In genomic region chr17:50476545-50477315, GRCh38 we compare ENCODE assay signal across 1 cellular context.
TF ChIP-seq lines count a peak whose summit lies in the region.

No MANE protein-coding gene starts in this region.

TF ChIP-seq in HepG2, 621 proteins besides CTCF, POLR2A, EP300 and RAD21 (continues in another document):
- TF ChIP-seq KAT8 (CRISPR knock-in tag; IDR thresholded peaks at IDR 0.05) (no peak), ZNF160 (CRISPR knock-in tag; IDR thresholded peaks at IDR 0.05) (0 out of 2 replicates have a peak, but pooled peaks have one; percentile 28), ZNF235 (CRISPR knock-in tag; IDR thresholded peaks at IDR 0.05; ENCODE audit: borderline replicate concordance) (no peak), SCMH1 (CRISPR knock-in tag; IDR thresholded peaks at IDR 0.05; ENCODE audit: borderline replicate concordance) (no peak), ZNF460 (CRISPR knock-in tag; IDR thresholded peaks at IDR 0.05; ENCODE audit: borderline replicate concordance) (no peak), ZNF605 (CRISPR knock-in tag; IDR thresholded peaks at IDR 0.05) (no peak), NAIF1 (CRISPR knock-in tag; IDR thresholded peaks at IDR 0.05; ENCODE audit: borderline replicate concordance) (no peak), CBX2 (IDR thresholded peaks at IDR 0.05; ENCODE audit: low read depth, low read length) (no peak), CBX2 (CRISPR knock-in tag; IDR thresholded peaks at IDR 0.05; ENCODE audit: low read depth) (no peak), ZNF101 (CRISPR knock-in tag; IDR thresholded peaks at IDR 0.05; ENCODE audit: borderline replicate concordance, low read depth) (0 out of 2 replicates have a peak, but pooled peaks have one; percentile 13), FOXK2 (IDR thresholded peaks at IDR 0.05) (no peak), ZNF451 (CRISPR knock-in tag; IDR thresholded peaks at IDR 0.05) (no peak), ZNF354B (CRISPR knock-in tag; IDR thresholded peaks at IDR 0.05) (no peak), HNRNPLL (IDR thresholded peaks at IDR 0.05; ENCODE audit: low read depth, low read length, poor library complexity, severe bottlenecking) (no peak), SPEN (CRISPR knock-in tag; IDR thresholded peaks at IDR 0.05; ENCODE audit: low read depth) (peak; percentile 60), SIN3B (IDR thresholded peaks at IDR 0.05; ENCODE audit: low read length) (no peak), RFX3 (CRISPR knock-in tag; IDR thresholded peaks at IDR 0.05) (no peak), AGO1 (IDR thresholded peaks at IDR 0.05; ENCODE audit: low read depth, low read length, poor library complexity, severe bottlenecking) (no peak), PAF1 (CRISPR knock-in tag; IDR thresholded peaks at IDR 0.05) (peak; percentile 67; the same call in 1 of the 2 replicates), JUNB (CRISPR knock-in tag; IDR thresholded peaks at IDR 0.05; ENCODE audit: borderline replicate concordance) (no peak), SSRP1 (CRISPR knock-in tag; IDR thresholded peaks at IDR 0.05) (peak; percentile 59; the same call in 1 of the 2 replicates), ZNF335 (CRISPR knock-in tag; IDR thresholded peaks at IDR 0.05) (0 out of 2 replicates have a peak, but pooled peaks have one; percentile 44), ETV5 (CRISPR knock-in tag; IDR thresholded peaks at IDR 0.05; ENCODE audit: borderline replicate concordance) (peak; percentile 9; the same call in 1 of the 2 replicates), ZNF616 (CRISPR knock-in tag; IDR thresholded peaks at IDR 0.05; ENCODE audit: low read depth) (no peak), SMYD3 (CRISPR knock-in tag; IDR thresholded peaks at IDR 0.05) (no peak), NR2F1 (CRISPR knock-in tag; IDR thresholded peaks at IDR 0.05) (no peak), NR2F6 (IDR thresholded peaks at IDR 0.05) (no peak), NR2F6 (CRISPR knock-in tag; IDR thresholded peaks at IDR 0.05) (peak; percentile 68), ZBTB4 (CRISPR knock-in tag; IDR thresholded peaks at IDR 0.05; ENCODE audit: borderline replicate concordance) (peak; percentile 53; the same call in 1 of the 2 replicates), PRDM15 (CRISPR knock-in tag; IDR thresholded peaks at IDR 0.05) (no peak)
- TF ChIP-seq, protein P1, sequence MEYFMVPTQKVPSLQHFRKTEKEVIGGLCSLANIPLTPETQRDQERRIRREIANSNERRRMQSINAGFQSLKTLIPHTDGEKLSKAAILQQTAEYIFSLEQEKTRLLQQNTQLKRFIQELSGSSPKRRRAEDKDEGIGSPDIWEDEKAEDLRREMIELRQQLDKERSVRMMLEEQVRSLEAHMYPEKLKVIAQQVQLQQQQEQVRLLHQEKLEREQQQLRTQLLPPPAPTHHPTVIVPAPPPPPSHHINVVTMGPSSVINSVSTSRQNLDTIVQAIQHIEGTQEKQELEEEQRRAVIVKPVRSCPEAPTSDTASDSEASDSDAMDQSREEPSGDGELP (IDR thresholded peaks at IDR 0.05; ENCODE audit: borderline replicate concordance, low read depth): peak; percentile 78; the same call in 1 of the 2 replicates
- TF ChIP-seq, protein P2, sequence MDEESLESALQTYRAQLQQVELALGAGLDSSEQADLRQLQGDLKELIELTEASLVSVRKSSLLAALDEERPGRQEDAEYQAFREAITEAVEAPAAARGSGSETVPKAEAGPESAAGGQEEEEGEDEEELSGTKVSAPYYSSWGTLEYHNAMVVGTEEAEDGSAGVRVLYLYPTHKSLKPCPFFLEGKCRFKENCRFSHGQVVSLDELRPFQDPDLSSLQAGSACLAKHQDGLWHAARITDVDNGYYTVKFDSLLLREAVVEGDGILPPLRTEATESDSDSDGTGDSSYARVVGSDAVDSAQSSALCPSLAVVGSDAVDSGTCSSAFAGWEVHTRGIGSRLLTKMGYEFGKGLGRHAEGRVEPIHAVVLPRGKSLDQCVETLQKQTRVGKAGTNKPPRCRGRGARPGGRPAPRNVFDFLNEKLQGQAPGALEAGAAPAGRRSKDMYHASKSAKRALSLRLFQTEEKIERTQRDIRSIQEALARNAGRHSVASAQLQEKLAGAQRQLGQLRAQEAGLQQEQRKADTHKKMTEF (CRISPR knock-in tag; IDR thresholded peaks at IDR 0.05): no peak
- TF ChIP-seq, protein P3, sequence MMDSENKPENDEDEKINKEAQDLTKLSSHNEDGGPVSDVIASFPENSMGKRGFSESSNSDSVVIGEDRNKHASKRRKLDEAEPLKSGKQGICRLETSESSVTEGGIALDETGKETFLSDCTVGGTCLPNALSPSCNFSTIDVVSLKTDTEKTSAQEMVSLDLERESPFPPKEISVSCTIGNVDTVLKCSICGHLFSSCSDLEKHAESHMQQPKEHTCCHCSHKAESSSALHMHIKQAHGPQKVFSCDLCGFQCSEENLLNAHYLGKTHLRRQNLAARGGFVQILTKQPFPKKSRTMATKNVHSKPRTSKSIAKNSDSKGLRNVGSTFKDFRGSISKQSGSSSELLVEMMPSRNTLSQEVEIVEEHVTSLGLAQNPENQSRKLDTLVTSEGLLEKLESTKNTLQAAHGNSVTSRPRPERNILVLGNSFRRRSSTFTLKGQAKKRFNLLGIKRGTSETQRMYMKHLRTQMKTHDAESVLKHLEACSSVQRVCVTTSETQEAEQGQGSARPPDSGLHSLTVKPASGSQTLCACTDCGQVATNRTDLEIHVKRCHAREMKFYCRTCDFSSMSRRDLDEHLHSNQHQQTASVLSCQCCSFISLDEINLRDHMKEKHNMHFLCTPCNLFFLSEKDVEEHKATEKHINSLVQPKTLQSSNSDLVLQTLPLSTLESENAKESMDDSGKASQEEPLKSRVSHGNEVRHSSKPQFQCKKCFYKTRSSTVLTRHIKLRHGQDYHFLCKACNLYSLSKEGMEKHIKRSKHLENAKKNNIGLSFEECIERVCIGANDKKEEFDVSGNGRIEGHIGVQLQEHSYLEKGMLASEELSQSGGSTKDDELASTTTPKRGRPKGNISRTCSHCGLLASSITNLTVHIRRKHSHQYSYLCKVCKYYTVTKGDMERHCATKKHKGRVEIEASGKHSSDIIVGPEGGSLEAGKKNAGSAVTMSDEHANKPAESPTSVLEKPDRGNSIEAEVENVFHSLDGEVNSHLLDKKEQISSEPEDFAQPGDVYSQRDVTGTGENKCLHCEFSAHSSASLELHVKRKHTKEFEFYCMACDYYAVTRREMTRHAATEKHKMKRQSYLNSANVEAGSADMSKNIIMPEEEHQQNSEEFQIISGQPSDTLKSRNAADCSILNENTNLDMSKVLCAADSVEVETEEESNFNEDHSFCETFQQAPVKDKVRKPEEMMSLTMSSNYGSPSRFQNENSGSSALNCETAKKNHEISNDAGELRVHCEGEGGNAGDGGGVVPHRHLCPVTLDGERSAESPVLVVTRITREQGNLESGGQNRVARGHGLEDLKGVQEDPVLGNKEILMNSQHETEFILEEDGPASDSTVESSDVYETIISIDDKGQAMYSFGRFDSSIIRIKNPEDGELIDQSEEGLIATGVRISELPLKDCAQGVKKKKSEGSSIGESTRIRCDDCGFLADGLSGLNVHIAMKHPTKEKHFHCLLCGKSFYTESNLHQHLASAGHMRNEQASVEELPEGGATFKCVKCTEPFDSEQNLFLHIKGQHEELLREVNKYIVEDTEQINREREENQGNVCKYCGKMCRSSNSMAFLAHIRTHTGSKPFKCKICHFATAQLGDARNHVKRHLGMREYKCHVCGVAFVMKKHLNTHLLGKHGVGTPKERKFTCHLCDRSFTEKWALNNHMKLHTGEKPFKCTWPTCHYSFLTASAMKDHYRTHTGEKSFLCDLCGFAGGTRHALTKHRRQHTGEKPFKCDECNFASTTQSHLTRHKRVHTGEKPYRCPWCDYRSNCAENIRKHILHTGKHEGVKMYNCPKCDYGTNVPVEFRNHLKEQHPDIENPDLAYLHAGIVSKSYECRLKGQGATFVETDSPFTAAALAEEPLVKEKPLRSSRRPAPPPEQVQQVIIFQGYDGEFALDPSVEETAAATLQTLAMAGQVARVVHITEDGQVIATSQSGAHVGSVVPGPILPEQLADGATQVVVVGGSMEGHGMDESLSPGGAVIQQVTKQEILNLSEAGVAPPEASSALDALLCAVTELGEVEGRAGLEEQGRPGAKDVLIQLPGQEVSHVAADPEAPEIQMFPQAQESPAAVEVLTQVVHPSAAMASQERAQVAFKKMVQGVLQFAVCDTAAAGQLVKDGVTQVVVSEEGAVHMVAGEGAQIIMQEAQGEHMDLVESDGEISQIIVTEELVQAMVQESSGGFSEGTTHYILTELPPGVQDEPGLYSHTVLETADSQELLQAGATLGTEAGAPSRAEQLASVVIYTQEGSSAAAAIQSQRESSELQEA (CRISPR knock-in tag; IDR thresholded peaks at IDR 0.05; ENCODE audit: not compliant biosample characterization): no peak
- TF ChIP-seq, protein P4, sequence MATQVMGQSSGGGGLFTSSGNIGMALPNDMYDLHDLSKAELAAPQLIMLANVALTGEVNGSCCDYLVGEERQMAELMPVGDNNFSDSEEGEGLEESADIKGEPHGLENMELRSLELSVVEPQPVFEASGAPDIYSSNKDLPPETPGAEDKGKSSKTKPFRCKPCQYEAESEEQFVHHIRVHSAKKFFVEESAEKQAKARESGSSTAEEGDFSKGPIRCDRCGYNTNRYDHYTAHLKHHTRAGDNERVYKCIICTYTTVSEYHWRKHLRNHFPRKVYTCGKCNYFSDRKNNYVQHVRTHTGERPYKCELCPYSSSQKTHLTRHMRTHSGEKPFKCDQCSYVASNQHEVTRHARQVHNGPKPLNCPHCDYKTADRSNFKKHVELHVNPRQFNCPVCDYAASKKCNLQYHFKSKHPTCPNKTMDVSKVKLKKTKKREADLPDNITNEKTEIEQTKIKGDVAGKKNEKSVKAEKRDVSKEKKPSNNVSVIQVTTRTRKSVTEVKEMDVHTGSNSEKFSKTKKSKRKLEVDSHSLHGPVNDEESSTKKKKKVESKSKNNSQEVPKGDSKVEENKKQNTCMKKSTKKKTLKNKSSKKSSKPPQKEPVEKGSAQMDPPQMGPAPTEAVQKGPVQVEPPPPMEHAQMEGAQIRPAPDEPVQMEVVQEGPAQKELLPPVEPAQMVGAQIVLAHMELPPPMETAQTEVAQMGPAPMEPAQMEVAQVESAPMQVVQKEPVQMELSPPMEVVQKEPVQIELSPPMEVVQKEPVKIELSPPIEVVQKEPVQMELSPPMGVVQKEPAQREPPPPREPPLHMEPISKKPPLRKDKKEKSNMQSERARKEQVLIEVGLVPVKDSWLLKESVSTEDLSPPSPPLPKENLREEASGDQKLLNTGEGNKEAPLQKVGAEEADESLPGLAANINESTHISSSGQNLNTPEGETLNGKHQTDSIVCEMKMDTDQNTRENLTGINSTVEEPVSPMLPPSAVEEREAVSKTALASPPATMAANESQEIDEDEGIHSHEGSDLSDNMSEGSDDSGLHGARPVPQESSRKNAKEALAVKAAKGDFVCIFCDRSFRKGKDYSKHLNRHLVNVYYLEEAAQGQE (IDR thresholded peaks at IDR 0.05; ENCODE audit: borderline replicate concordance in 1 of 2, low read depth in 1 of 2, low read length in 2 of 2): no peak
- TF ChIP-seq, protein P5, sequence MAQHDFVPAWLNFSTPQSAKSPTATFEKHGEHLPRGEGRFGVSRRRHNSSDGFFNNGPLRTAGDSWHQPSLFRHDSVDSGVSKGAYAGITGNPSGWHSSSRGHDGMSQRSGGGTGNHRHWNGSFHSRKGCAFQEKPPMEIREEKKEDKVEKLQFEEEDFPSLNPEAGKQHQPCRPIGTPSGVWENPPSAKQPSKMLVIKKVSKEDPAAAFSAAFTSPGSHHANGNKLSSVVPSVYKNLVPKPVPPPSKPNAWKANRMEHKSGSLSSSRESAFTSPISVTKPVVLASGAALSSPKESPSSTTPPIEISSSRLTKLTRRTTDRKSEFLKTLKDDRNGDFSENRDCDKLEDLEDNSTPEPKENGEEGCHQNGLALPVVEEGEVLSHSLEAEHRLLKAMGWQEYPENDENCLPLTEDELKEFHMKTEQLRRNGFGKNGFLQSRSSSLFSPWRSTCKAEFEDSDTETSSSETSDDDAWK (CRISPR knock-in tag; IDR thresholded peaks at IDR 0.05): no peak
